8 cellular contexts compared by ENCODE assay signal in genomic region chr7:103073989-103074518, GRCh38. TPM values are rescaled to one million over a fixed set of nuclear protein-coding genes. Genes with fewer than 3 reads are reported as not detected.
DNase-seq lines count a peak whose midpoint lies in the region; ATAC-seq and TF ChIP-seq lines count a peak whose summit lies in the region.

No MANE protein-coding gene starts in this region.

- H3K9me3 ChIP-seq in DND-41 (ENCODE audit: insufficient read depth, low read length, severe bottlenecking) (no peaks in the 10 kb centered on the region), mucosa of stomach (ENCODE audit: control insufficient read depth, low read length) (no peaks in the 10 kb centered on the region)

- no peaks in the 10 kb centered on the region for H4K20me1 ChIP-seq in DND-41 (ENCODE audit: insufficient read depth, low read length)

- TF ChIP-seq CTCF in DND-41 (IDR thresholded peaks at IDR 0.05; ENCODE audit: borderline replicate concordance, extremely low read depth, low read length, poor library complexity, severe bottlenecking) (no peak), NB4 (IDR thresholded peaks at IDR 0.05; ENCODE audit: low read depth, low read length) (no peak)

- H3K79me2 ChIP-seq in DND-41 (ENCODE audit: insufficient read depth, low read length) = peaks cover 21% of the 10 kb centered on the region

- no peak for TF ChIP-seq POLR2A in NB4 (IDR thresholded peaks at IDR 0.05; ENCODE audit: extremely low read depth, insufficient read length)

- H3K4me1 ChIP-seq in DND-41 (ENCODE audit: insufficient read depth, low read length) (peaks cover 28% of the 10 kb centered on the region), mucosa of stomach (ENCODE audit: control insufficient read depth, insufficient read depth, low read length) (peaks cover 12% of the 10 kb centered on the region)

- peak overlapping the region; percentile 78 for H2AFZ ChIP-seq in DND-41 (ENCODE audit: low read depth, low read length)

- ATAC-seq in DND-41 (ENCODE audit: insufficient read depth, low read depth) (no peak), HG03520 (IDR thresholded peaks at IDR 0.05; ENCODE audit: unreplicated experiment) (no peak), HG02840 (IDR thresholded peaks at IDR 0.05; ENCODE audit: low FRiP score, unreplicated experiment) (no peak)

- H3K27ac ChIP-seq in DND-41 (ENCODE audit: low read length) (peak overlapping the region; percentile 86), caudate nucleus (ENCODE audit: low read depth, low read length) (peak overlapping the region; percentile 89)

- DNase-seq in DND-41 = no peak
- no peak for DNase-seq in NB4 (ENCODE audit: low read depth)
- no peak for DNase-seq in caudate nucleus (lab: John Stamatoyannopoulos, UW)
- DNase-seq in cerebellum (ENCODE audit: low spot score) = no peak
- DNase-seq in glomerular visceral epithelial cell (ENCODE audit: extremely low spot score) = no peak

- peak overlapping the region; percentile 33 to 72; a peak in 3 of 4 replicates for H3K4me3 ChIP-seq in DND-41 (ENCODE audit: low read depth in 1 of 2, low read length in 2 of 2)
- H3K4me3 ChIP-seq in NB4 (ENCODE audit: low read depth, low read length) = peak overlapping the region; percentile 73
- peak overlapping the region; percentile 98 for H3K4me3 ChIP-seq in mucosa of stomach (ENCODE audit: low read length)

- H3K9ac ChIP-seq in DND-41 (ENCODE audit: low read depth, low read length) (peak overlapping the region; percentile 93), mucosa of stomach (ENCODE audit: low read length) (peak overlapping the region; percentile 78)

- H3K36me3 ChIP-seq in DND-41 (ENCODE audit: insufficient read depth, low read length) (no peaks in the 10 kb centered on the region), mucosa of stomach (ENCODE audit: control insufficient read depth, insufficient read depth, low read length) (no peaks in the 10 kb centered on the region)

- H3K27me3 ChIP-seq in DND-41 (ENCODE audit: insufficient read depth, low read length, poor library complexity) (no peaks in the 10 kb centered on the region), mucosa of stomach (ENCODE audit: control insufficient read depth, insufficient read depth, low read length) (no peaks in the 10 kb centered on the region)

- peak overlapping the region; percentile 74 for H3K4me2 ChIP-seq in DND-41 (ENCODE audit: insufficient read depth, low read length)

RNA-seq across cellular contexts. Expression of gene FBXL13, which starts 0.5 kb away (rescaled TPM):
- total RNA-seq in cerebellum = 9.2 TPM

RNA-seq across cellular contexts. Expression of gene ARMC10, which starts 0.9 kb away (rescaled TPM):
- 29.3 TPM for total RNA-seq in cerebellum
